ENCODE assay signal across 9 cellular contexts in genomic region chr18:5890261-5890605, GRCh38. TPM values are rescaled to one million over a fixed set of nuclear protein-coding genes. Genes with fewer than 3 reads are reported as not detected.
DNase-seq lines count a peak whose midpoint lies in the region; ATAC-seq and TF ChIP-seq lines count a peak whose summit lies in the region.
"Had no signal": no experiment of that assay in that cellular context is flagged by ENCODE, and none has a peak within 500 bp of the region (broad histone marks: within the 10 kb centered on the region; RNA-seq: fewer than 3 reads in every experiment).

No MANE protein-coding gene starts in this region.

- H3K36me3 Mint-ChIP-seq in CD4-positive, alpha-beta T cell (ENCODE audit: low read depth), result no peaks in the 10 kb centered on the region

- H3F3A ChIP-seq in MM.1S (ENCODE audit: insufficient read depth, low read length), result no peaks in the 10 kb centered on the region

- H3K79me2 ChIP-seq in MM.1S (ENCODE audit: low read length), result no peaks in the 10 kb centered on the region

- H3K4me1 ChIP-seq in MM.1S (ENCODE audit: low read length) (no peaks in the 10 kb centered on the region), right lobe of liver (peaks cover 0 to 16% (median 0%) of the 10 kb centered on the region in 4 donors)

- H4K20me1 ChIP-seq in MM.1S (ENCODE audit: insufficient read depth, low read length), result no peaks in the 10 kb centered on the region

- H2AFZ ChIP-seq in MM.1S (ENCODE audit: low read length), result peak overlapping the region; percentile 65

- no peak overlapping the region for H3K9ac ChIP-seq in MM.1S (ENCODE audit: low read length)

- peak overlapping the region; percentile 61 for H3K4me3 ChIP-seq in MM.1S (ENCODE audit: low read length)
- H3K4me3 ChIP-seq in right lobe of liver, result peak overlapping the region; percentile 39 to 57 (median 44)

- H3K27me3 ChIP-seq in CD4-positive, alpha-beta T cell (ENCODE audit: control insufficient read depth, insufficient read depth, low read length), result peaks cover 78% of the 10 kb centered on the region
- H3K27me3 ChIP-seq in MM.1S (replicated peaks; ENCODE audit: insufficient read depth, low read length) (peaks cover 59% of the 10 kb centered on the region), right lobe of liver (peaks cover 0 to 38% of the 10 kb centered on the region in 2 donors)

- TF ChIP-seq POLR2A in right lobe of liver (IDR thresholded peaks at IDR 0.05), result no peak

- no peak for DNase-seq in CD4-positive, alpha-beta T cell
- DNase-seq in MM.1S (peak; percentile 17), right lobe of liver (peak in 2 of 3 donors; percentile 59 to 60), DMS153 treated with DMSO at 0.1 percent for 48 hours (lab: John Stamatoyannopoulos, UW; ENCODE audit: unreplicated experiment) (no peak), DMS79 treated with DMSO at 0.1 percent for 48 hours (lab: John Stamatoyannopoulos, UW) (no peak), NCI-H446 (lab: John Stamatoyannopoulos, UW) (no peak), dedifferentiated amniotic fluid mesenchymal stem cell (ENCODE audit: extremely low spot score) (no peak)
- DNase-seq: IMR-90 had no signal

- H3K27ac Mint-ChIP-seq in CD4-positive, alpha-beta T cell, result no peak overlapping the region

- H3K36me3 ChIP-seq in MM.1S (replicated peaks; ENCODE audit: insufficient read depth, low read length) (no peaks in the 10 kb centered on the region), right lobe of liver (no peaks in the 10 kb centered on the region)

- TF ChIP-seq CTCF in CD4-positive, alpha-beta T cell (IDR thresholded peaks at IDR 0.05), result peak; percentile 13
- no peak for TF ChIP-seq CTCF in MM.1S (IDR thresholded peaks at IDR 0.05; ENCODE audit: low read length)
- TF ChIP-seq CTCF in right lobe of liver (IDR thresholded peaks at IDR 0.05), result no peak

- peak overlapping the region; percentile 97 for H3K4me2 ChIP-seq in MM.1S (ENCODE audit: low read depth, low read length)

- intact Hi-C loops in CD4-positive, alpha-beta T cell (cut with DNase I, micrococcal nuclease), result loop anchor here (1.0 to 10.0 kb wide), 5 partner anchors 285 to 817 kb away; no protein-coding TSS in a partner anchor
- intact Hi-C loops in right lobe of liver (cut with DNase I), result no loop called here

- H3K9me2 ChIP-seq in MM.1S (replicated peaks; ENCODE audit: insufficient read depth, low read length), result no peaks in the 10 kb centered on the region

- no peak for ATAC-seq in CD4-positive, alpha-beta T cell (ENCODE audit: poor library complexity)
- ATAC-seq in GM21576 (IDR thresholded peaks at IDR 0.05; ENCODE audit: unreplicated experiment) (peak; percentile 32), right lobe of liver (peak; percentile 66 to 78 (median 71))

- peaks cover 10% of the 10 kb centered on the region for H3K4me1 Mint-ChIP-seq in CD4-positive, alpha-beta T cell (ENCODE audit: low read depth)

- WGBS in right lobe of liver (ENCODE audit: insufficient coverage, low coverage, low lambda C conversion rate, missing lambda C conversion rate), result 34% methylated on average over 14 of the region's 26 CpGs

- POLR2A ChIA-PET in CD4-positive, alpha-beta T cell (lab: Charles Lee), result interaction anchor here (1.3 kb wide), 1 partner anchor 652 kb away, joined by 4 read pairs; no protein-coding TSS in a partner anchor

- H3K9me3 ChIP-seq in CD4-positive, alpha-beta T cell (ENCODE audit: control insufficient read depth, low read length), result no peaks in the 10 kb centered on the region
- no peaks in the 10 kb centered on the region for H3K9me3 ChIP-seq in MM.1S (replicated peaks; ENCODE audit: insufficient read depth, low read length)
- H3K9me3 ChIP-seq in right lobe of liver, result no peaks in the 10 kb centered on the region

- H3K9me3 Mint-ChIP-seq in CD4-positive, alpha-beta T cell, result no peaks in the 10 kb centered on the region

- H3K4me3 Mint-ChIP-seq in CD4-positive, alpha-beta T cell, result no peak overlapping the region

- peaks cover 76% of the 10 kb centered on the region for H3K27me3 Mint-ChIP-seq in CD4-positive, alpha-beta T cell

- H3K27ac ChIP-seq in CD4-positive, alpha-beta T cell (ENCODE audit: low read depth, low read length), result no peak overlapping the region
- H3K27ac ChIP-seq in MM.1S (ENCODE audit: low read length) (no peak overlapping the region), right lobe of liver (no peak overlapping the region)

- CTCF ChIA-PET in CD4-positive, alpha-beta T cell (lab: Charles Lee), result no interaction called here

RNA-seq across cellular contexts. Expression of gene TMEM200C, which starts 5.1 kb away (rescaled TPM):
- not detected for total RNA-seq in CD4-positive, alpha-beta T cell
- total RNA-seq in right lobe of liver, result 1 to 10 TPM in 4 of 6 experiments, under 1 TPM in 2; 0.19 to 1.6 (median 1.1) TPM

Comparison
In these comparisons a context has a peak if more than half of its experiments do, and no peak if none do; other contexts are left out.
1. DNase-seq: peak in MM.1S (single experiment) and right lobe of liver (2 of 3); none in CD4-positive, alpha-beta T cell (0 of 10), DMS153 treated with DMSO at 0.1 percent for 48 hours (single experiment), DMS79 treated with DMSO at 0.1 percent for 48 hours (single experiment), NCI-H446 (0 of 2) and dedifferentiated amniotic fluid mesenchymal stem cell (single experiment).
2. intact Hi-C loops: an anchor here in CD4-positive, alpha-beta T cell (1.0 to 10.0 kb wide); none called in right lobe of liver.